In the genomic region with DNA sequence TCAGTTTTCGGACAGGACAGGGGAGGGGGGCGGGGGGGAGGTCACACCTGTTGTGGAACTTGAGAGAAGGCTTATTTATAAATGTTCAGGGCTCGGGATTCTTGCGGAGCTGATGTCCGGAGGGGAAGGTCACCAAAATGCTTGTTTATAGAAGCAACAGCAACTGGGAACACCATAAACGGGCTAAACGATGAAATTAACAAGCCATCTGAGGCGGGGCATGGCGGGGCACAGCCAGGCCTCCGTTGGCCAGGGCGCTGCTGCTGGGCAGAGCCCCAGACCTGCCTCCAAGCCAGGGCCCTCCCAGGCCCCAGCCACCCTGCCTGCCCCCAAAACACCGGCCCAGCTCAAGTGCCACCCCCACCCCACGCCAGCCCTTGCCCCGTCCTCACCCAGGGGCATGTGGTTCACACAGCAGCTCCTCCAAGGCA, we compare ENCODE assay signal across 25 cellular contexts. TPM values are rescaled to one million over a fixed set of nuclear protein-coding genes. Genes with fewer than 3 reads are reported as not detected.
A peak's percentile ranks its signal among the peaks of the same experiment; 100 is the strongest.
DNase-seq lines count a peak whose midpoint lies in the region; ATAC-seq and TF ChIP-seq lines count a peak whose summit lies in the region.
"Had no signal": no experiment of that assay in that cellular context is flagged by ENCODE, and none has a peak within 500 bp of the region (broad histone marks: within the 10 kb centered on the region; RNA-seq: fewer than 3 reads in every experiment).

No MANE protein-coding gene starts in this region.

- H3K4ac ChIP-seq in mesendoderm (ENCODE audit: low read depth, low read length), result no peak overlapping the region

- H3K4me3 ChIP-seq in prostate gland (no peak overlapping the region), upper lobe of right lung (no peak overlapping the region), mesendoderm (ENCODE audit: low read length) (no peak overlapping the region)
- H3K4me3 ChIP-seq: A549; BLaER1 treated with 17β-estradiol and CSF1 and Interleukin-3, amounts not matched to agents 10 nM and 100 nM; GM23248; K562; SJSA1 had no signal

- H3K27me3 ChIP-seq in prostate gland (replicated peaks; ENCODE audit: insufficient read depth), result no peaks in the 10 kb centered on the region
- no peaks in the 10 kb centered on the region for H3K27me3 ChIP-seq in upper lobe of right lung
- H3K27me3 ChIP-seq in mesendoderm (ENCODE audit: insufficient read depth, low read length, poor library complexity), result no peaks in the 10 kb centered on the region

- H3K4me1 ChIP-seq in prostate gland (replicated peaks) (peaks cover 16% of the 10 kb centered on the region), upper lobe of right lung (no peaks in the 10 kb centered on the region), mesendoderm (ENCODE audit: control insufficient read depth, low read depth, low read length) (no peaks in the 10 kb centered on the region)
- H3K4me1 ChIP-seq: A549; BLaER1 treated with 17β-estradiol and CSF1 and Interleukin-3, amounts not matched to agents 10 nM and 100 nM; Caco-2; SJSA1 had no signal

- H2BK120ac ChIP-seq in mesendoderm (ENCODE audit: low read depth, low read length), result no peak overlapping the region

- H3K79me1 ChIP-seq in mesendoderm (ENCODE audit: low read length), result no peaks in the 10 kb centered on the region

- no peak for TF ChIP-seq CTCF in prostate gland (IDR thresholded peaks at IDR 0.05)
- no peak for TF ChIP-seq CTCF in upper lobe of right lung (IDR thresholded peaks at IDR 0.05)

- TF ChIP-seq POLR2A in prostate gland (IDR thresholded peaks at IDR 0.05), result no peak

- no peak overlapping the region for H3K56ac ChIP-seq in mesendoderm (ENCODE audit: low read length)

- H3K4me2 ChIP-seq in mesendoderm (ENCODE audit: low read length), result no peak overlapping the region
- H3K4me2 ChIP-seq: A549; BLaER1 treated with 17β-estradiol and CSF1 and Interleukin-3, amounts not matched to agents 10 nM and 100 nM had no signal

- H3K27ac ChIP-seq in prostate gland, result peak overlapping the region; percentile 63 to 67
- no peak overlapping the region for H3K27ac ChIP-seq in upper lobe of right lung
- no peak overlapping the region for H3K27ac ChIP-seq in mesendoderm (ENCODE audit: low read depth, low read length)
- H3K27ac ChIP-seq: A549; BLaER1 treated with 17β-estradiol and CSF1 and Interleukin-3, amounts not matched to agents 10 nM and 100 nM; GM23248; SJSA1 had no signal

- DNase-seq in LHCN-M2 (ENCODE audit: low read depth) (peak; percentile 26), left kidney (ENCODE audit: low read depth, low spot score) (peak; percentile 31), prostate gland (ENCODE audit: low spot score) (peak; percentile 18), upper lobe of right lung (peak; percentile 56), glomerular visceral epithelial cell (ENCODE audit: extremely low spot score) (no peak), NCI-H146 treated with DMSO at 0.1 percent for 48 hours (lab: John Stamatoyannopoulos, UW; ENCODE audit: unreplicated experiment) (no peak), mesendoderm (no peak)
- DNase-seq: AML-193; Caco-2; CD4-positive, alpha-beta T cell; GM23248; HFFc6; Kasumi-1; NCI-H1105 treated with DMSO at 0.1 percent for 48 hours; NCI-H146; NCI-H2029; NCI-H446; NCI-H526; NCI-H82; NK-92 treated with Interleukin-12 subunit alpha and Interleukin-12 subunit beta, amount 100 ng/mL, for 24 hours; PC-3 had no signal

- H2AK5ac ChIP-seq in mesendoderm (ENCODE audit: low read length), result no peak overlapping the region

- no peak overlapping the region for H2BK5ac ChIP-seq in mesendoderm (ENCODE audit: low read length)

- WGBS in prostate gland, result 54% methylated on average over 14 of the region's 14 CpGs
- no CpG with 5 or more reads among the region's 14 CpGs for WGBS in mesendoderm (ENCODE audit: extremely low coverage, insufficient coverage, low lambda C conversion rate)

- H3K23ac ChIP-seq in mesendoderm (ENCODE audit: low read length), result no peak overlapping the region

- ATAC-seq in upper lobe of right lung, result no peak
- ATAC-seq: A549, K562, PC-3 had no signal

- H3K36me3 ChIP-seq in prostate gland (no peaks in the 10 kb centered on the region), upper lobe of right lung (no peaks in the 10 kb centered on the region), mesendoderm (ENCODE audit: control insufficient read depth, insufficient read depth, low read length) (no peaks in the 10 kb centered on the region)
- H3K36me3 ChIP-seq: BLaER1 treated with 17β-estradiol and CSF1 and Interleukin-3, amounts not matched to agents 10 nM and 100 nM; SJSA1 had no signal

- intact Hi-C loops in prostate gland (cut with DNase I), result no loop called here
- intact Hi-C loops in upper lobe of right lung (cut with DNase I), result no loop called here

- H2BK15ac ChIP-seq in mesendoderm (replicated peaks; ENCODE audit: low read depth), result no peak overlapping the region

- H3K79me2 ChIP-seq in mesendoderm (ENCODE audit: control insufficient read depth, insufficient read depth, low read length), result no peaks in the 10 kb centered on the region

- no peak overlapping the region for H4K5ac ChIP-seq in mesendoderm (ENCODE audit: low read length)

- no peak overlapping the region for H3K9ac ChIP-seq in mesendoderm (ENCODE audit: low read length)
- H3K9ac ChIP-seq: BLaER1 treated with 17β-estradiol and CSF1 and Interleukin-3, amounts not matched to agents 10 nM and 100 nM; GM23248 had no signal

- H3K18ac ChIP-seq in mesendoderm (ENCODE audit: low read length), result no peak overlapping the region

- H4K8ac ChIP-seq in mesendoderm (ENCODE audit: low read depth, low read length), result no peak overlapping the region

- no peaks in the 10 kb centered on the region for H3K9me3 ChIP-seq in prostate gland
- no peaks in the 10 kb centered on the region for H3K9me3 ChIP-seq in upper lobe of right lung
- H3K9me3 ChIP-seq: A549, Caco-2 had no signal

RNA-seq across cellular contexts. Expression of a gene that starts 59.8 kb away (rescaled TPM):
- total RNA-seq in LHCN-M2 (2014; rRNA removed) (0.11 and 0.26 TPM in 2 replicates), prostate gland (10 to 100 TPM; 90.9 to 96.9 TPM), upper lobe of right lung (63.6 TPM)
- polyA plus RNA-seq in LHCN-M2 (2012), result 0.28 TPM
- polyA plus RNA-seq in mesendoderm (2013, experiment 1 of 2), result 4.4 TPM
- polyA plus RNA-seq in mesendoderm (2013, experiment 2 of 2), result 5.1 TPM

Comparison
In these comparisons a context has a peak if more than half of its experiments do, and no peak if none do; other contexts are left out.
1. DNase-seq: peak in LHCN-M2 (single experiment), left kidney (single experiment), prostate gland (single experiment) and upper lobe of right lung (single experiment); none in glomerular visceral epithelial cell (single experiment), NCI-H146 treated with DMSO at 0.1 percent for 48 hours (single experiment) and mesendoderm (single experiment).
2. H3K27ac ChIP-seq: peak in prostate gland (2 of 2); none in upper lobe of right lung (single experiment) and mesendoderm (single experiment).
3. RNA of a gene that starts 59.8 kb away (total RNA-seq): 90.9 to 96.9 TPM in prostate gland and 63.6 TPM in upper lobe of right lung (single experiment); 0.11 to 0.26 TPM in LHCN-M2; every median in the first group is over 10 times any median in the second.